26 cellular contexts compared by ENCODE assay signal in genomic region chr2:230825354-230825753, GRCh38.
"Had no signal": no experiment of that assay in that cellular context is flagged by ENCODE, and none has a peak within 500 bp of the region (broad histone marks: within the 10 kb centered on the region; RNA-seq: fewer than 3 reads in every experiment).

No MANE protein-coding gene starts in this region.

- FAIRE-seq: colon, endometrium, frontal cortex had no signal

- H3K4me3 ChIP-seq: colonic mucosa, coronary artery, gastrocnemius medialis, heart left ventricle, heart right ventricle had no signal

- H3K4me1 ChIP-seq: colonic mucosa, foreskin keratinocyte had no signal

- DNase-seq: colonic mucosa; cortex of kidney; dermis blood vessel endothelial cell; dorsolateral prefrontal cortex; effector CD4-positive, alpha-beta T cell; effector CD8-positive, alpha-beta T cell; effector memory CD4-positive, alpha-beta T cell; effector memory CD8-positive, alpha-beta T cell; endodermal cell; erythroblast; esophagus squamous epithelium; foreskin fibroblast; foreskin keratinocyte; foreskin melanocyte; gastrocnemius medialis; glutamatergic neuron; heart left ventricle; heart right ventricle had no signal

- H3K27ac ChIP-seq: colonic mucosa, coronary artery, dorsolateral prefrontal cortex, epithelial cell of prostate, esophagus muscularis mucosa, esophagus squamous epithelium, foreskin keratinocyte, gastrocnemius medialis, gastroesophageal sphincter, heart left ventricle, heart right ventricle had no signal

- H3K9me3 ChIP-seq: colonic mucosa, esophagus muscularis mucosa, gastrocnemius medialis had no signal

- H3K36me3 ChIP-seq: colonic mucosa had no signal

- ATAC-seq: effector memory CD8-positive, alpha-beta T cell; esophagus mucosa had no signal
